12 cellular contexts compared by ENCODE assay signal in genomic region chr1:93813076-93813475, GRCh38.
DNase-seq lines count a peak whose midpoint lies in the region; ATAC-seq and TF ChIP-seq lines count a peak whose summit lies in the region.
"Had no signal": no experiment of that assay in that cellular context is flagged by ENCODE, and none has a peak within 500 bp of the region (broad histone marks: within the 10 kb centered on the region; RNA-seq: fewer than 3 reads in every experiment).

No MANE protein-coding gene starts in this region.

- in situ Hi-C loops in ACHN (cut with HindIII; ENCODE audit: low pct_ligation_motif_present, low pct_unique_long_range_greater_than_20kb, low sequenced_read_pairs), result no loop called here

- DNase-seq in ACHN (peak; percentile 10), LHCN-M2 (ENCODE audit: low read depth) (peak; percentile 26), cardiac fibroblast (ENCODE audit: low read depth in 2 of 2) (peak in 1 of 2 donors; percentile 51), cerebellum (ENCODE audit: low spot score) (no peak), iPS-NIHi11 (ENCODE audit: low spot score) (no peak)
- no peak for DNase-seq in stimulated activated CD4-positive, alpha-beta T cell treated with anti-CD3 and anti-CD28 coated beads, Interleukin-1b, Interleukin-23, amount 100 ng/mL, for 48 hours
- DNase-seq: activated CD8-positive, alpha-beta T cell treated with anti-CD3 and anti-CD28 coated beads for 36 hours; nucleus accumbens; transverse colon; WERI-Rb-1 had no signal

- H3K9ac ChIP-seq in liver (ENCODE audit: low read depth in 1 of 2, low read length in 2 of 2), result no peak overlapping the region

- H3K27me3 ChIP-seq in liver (ENCODE audit: control insufficient read depth in 4 of 4, insufficient read depth in 4 of 4, low read length in 3 of 4), result no peaks in the 10 kb centered on the region
- H3K27me3 ChIP-seq: transverse colon had no signal

- no peak for TF ChIP-seq RAD21 in liver (IDR thresholded peaks at IDR 0.05)

- no peaks in the 10 kb centered on the region for H3K36me3 ChIP-seq in liver (ENCODE audit: control insufficient read depth in 4 of 4, insufficient read depth in 3 of 4, low read depth in 1 of 4, low read length in 3 of 4)
- H3K36me3 ChIP-seq: transverse colon, WERI-Rb-1 had no signal

- TF ChIP-seq CTCF in cardiac fibroblast (IDR thresholded peaks at IDR 0.05; ENCODE audit: low read depth, low read length) (peak; percentile 3), liver (IDR thresholded peaks at IDR 0.05; ENCODE audit: low read depth, low read length, missing input control) (no peak)

- no peak overlapping the region for H3K4me3 ChIP-seq in cardiac fibroblast (replicated peaks in 1 of 2; ENCODE audit: low read depth in 2 of 2, low read length in 2 of 2)
- no peak overlapping the region for H3K4me3 ChIP-seq in liver (ENCODE audit: low read depth in 1 of 3, low read length in 3 of 3)
- H3K4me3 ChIP-seq: transverse colon had no signal

- no peak for ATAC-seq in GM21526 (IDR thresholded peaks at IDR 0.05; ENCODE audit: low FRiP score, unreplicated experiment)
- ATAC-seq: activated CD8-positive, alpha-beta T cell treated with anti-CD3 and anti-CD28 coated beads for 36 hours had no signal

- no peaks in the 10 kb centered on the region for H3K9me3 ChIP-seq in liver (ENCODE audit: control insufficient read depth in 4 of 4, low read length in 3 of 4)

- no peak overlapping the region for H3K27ac ChIP-seq in liver (ENCODE audit: low read depth in 1 of 2, low read length in 2 of 2)
- H3K27ac ChIP-seq: WERI-Rb-1 had no signal

- no peaks in the 10 kb centered on the region for H3K4me1 ChIP-seq in liver (ENCODE audit: control insufficient read depth in 4 of 4, insufficient read depth in 4 of 4, low read length in 3 of 4)

- 83% methylated on average over 2 of the region's 2 CpGs for WGBS in liver

TF ChIP-seq in liver, 16 proteins besides CTCF, POLR2A, EP300 and RAD21:
- peak; percentile 11 for TF ChIP-seq HNF4A (conservative IDR thresholded peaks at IDR 0.05)
- TF ChIP-seq YY1 (IDR thresholded peaks at IDR 0.05), result no peak

Comparison
In these comparisons a context has a peak if more than half of its experiments do, and no peak if none do; other contexts are left out.
1. DNase-seq: peak in ACHN (single experiment) and LHCN-M2 (single experiment); none in cerebellum (single experiment), iPS-NIHi11 (single experiment) and stimulated activated CD4-positive, alpha-beta T cell treated with anti-CD3 and anti-CD28 coated beads, Interleukin-1b, Interleukin-23, amount 100 ng/mL, for 48 hours (single experiment).